In genomic region chr10:21523007-21523406, GRCh38 we compare ENCODE assay signal across 11 cellular contexts. TPM values are rescaled to one million over a fixed set of nuclear protein-coding genes. Genes with fewer than 3 reads are reported as not detected.
DNase-seq lines count a peak whose midpoint lies in the region; ATAC-seq and TF ChIP-seq lines count a peak whose summit lies in the region.
"Had no signal": no experiment of that assay in that cellular context is flagged by ENCODE, and none has a peak within 500 bp of the region (broad histone marks: within the 10 kb centered on the region; RNA-seq: fewer than 3 reads in every experiment).

No MANE protein-coding gene starts in this region.

- DNase-seq in DMS 273 (lab: John Stamatoyannopoulos, UW; ENCODE audit: unreplicated experiment) (peak; percentile 19), DMS 273 treated with DMSO at 0.1 percent for 48 hours (lab: John Stamatoyannopoulos, UW) (no peak), endodermal cell (peak; percentile 58), osteocyte (ENCODE audit: extremely low spot score, unreplicated experiment) (no peak), thyroid gland (no peak)
- DNase-seq: 8988T; activated CD4-positive, alpha-beta T cell treated with anti-CD3 and anti-CD28 coated beads for 4 hours; NCI-H187 treated with DMSO at 0.1 percent for 48 hours had no signal

- H3K9me3 ChIP-seq in Loucy (ENCODE audit: insufficient read depth, low read depth, low read length) (no peaks in the 10 kb centered on the region), endodermal cell (ENCODE audit: control insufficient read depth, low read length) (no peaks in the 10 kb centered on the region), thyroid gland (no peaks in the 10 kb centered on the region)

- H3F3A ChIP-seq in Loucy (ENCODE audit: low read depth) = 0 out of 2 replicates have a peak, but pooled peaks cover 11% of the 10 kb centered on the region

- H3K27me3 Mint-ChIP-seq in endodermal cell (ENCODE audit: insufficient read depth) = no peaks in the 10 kb centered on the region
- no peaks in the 10 kb centered on the region for H3K27me3 Mint-ChIP-seq in osteocyte (ENCODE audit: unreplicated experiment)

- ATAC-seq in HG03175 (IDR thresholded peaks at IDR 0.05; ENCODE audit: unreplicated experiment) (no peak), GM19452 (IDR thresholded peaks at IDR 0.05; ENCODE audit: unreplicated experiment) (no peak)

- no peak overlapping the region for H3K4me3 ChIP-seq in Loucy (ENCODE audit: low read length, poor library complexity, severe bottlenecking)
- H3K4me3 ChIP-seq in endodermal cell (ENCODE audit: low read length) = peak overlapping the region; percentile 99
- no peak overlapping the region for H3K4me3 ChIP-seq in thyroid gland (replicated peaks in 1 of 3)

- H3K9me2 ChIP-seq in Loucy (replicated peaks; ENCODE audit: low read depth, low read length) = no peaks in the 10 kb centered on the region

- H3K4me1 Mint-ChIP-seq in endodermal cell (peaks cover 51% of the 10 kb centered on the region), osteocyte (ENCODE audit: unreplicated experiment) (peaks cover 58% of the 10 kb centered on the region)

- H3K79me2 ChIP-seq in Loucy (ENCODE audit: insufficient read depth, low read length) = peaks cover 16% of the 10 kb centered on the region

- H3K36me3 Mint-ChIP-seq in endodermal cell (ENCODE audit: low read depth) = peaks cover 3% of the 10 kb centered on the region
- no peaks in the 10 kb centered on the region for H3K36me3 Mint-ChIP-seq in osteocyte (ENCODE audit: unreplicated experiment)

- H4K20me1 ChIP-seq in Loucy (ENCODE audit: insufficient read depth, low read length, poor library complexity, severe bottlenecking) = no peaks in the 10 kb centered on the region

- H3K4me3 Mint-ChIP-seq in endodermal cell (peak overlapping the region; percentile 78), osteocyte (ENCODE audit: unreplicated experiment) (no peak overlapping the region)

- peak overlapping the region; percentile 1; the same call in 1 of the 2 replicates for H2AFZ ChIP-seq in Loucy (ENCODE audit: low read length)

- TF ChIP-seq CTCF in Loucy (conservative IDR thresholded peaks at IDR 0.05; ENCODE audit: low read length) (no peak), endodermal cell (conservative IDR thresholded peaks at IDR 0.05) (peak; percentile 26), osteocyte (IDR thresholded peaks at IDR 0.05) (no peak), thyroid gland (IDR thresholded peaks at IDR 0.05) (no peak)

- H3K36me3 ChIP-seq in Loucy (ENCODE audit: insufficient read depth, low read length) (no peaks in the 10 kb centered on the region), endodermal cell (ENCODE audit: control insufficient read depth, insufficient read depth, low read length) (peaks cover 4% of the 10 kb centered on the region), thyroid gland (no peaks in the 10 kb centered on the region)

- H3K4me1 ChIP-seq in Loucy (ENCODE audit: insufficient read depth, low read length, poor library complexity, severe bottlenecking) (peaks cover 22% of the 10 kb centered on the region), endodermal cell (ENCODE audit: control insufficient read depth, insufficient read depth, low read length) (peaks cover 26% of the 10 kb centered on the region), thyroid gland (peaks cover 0 to 9% of the 10 kb centered on the region in 2 donors)

- H3K4me2 ChIP-seq in Loucy (ENCODE audit: low read depth, low read length, poor library complexity, severe bottlenecking) = peak overlapping the region; percentile 0

- 20 to 22% methylated on average over 1 of the region's 1 CpG for WGBS in endodermal cell (ENCODE audit: insufficient coverage in 1 of 2, insufficient read length in 1 of 2), 2 experiments
- 85 to 88% methylated on average over 1 of the region's 1 CpG for WGBS in thyroid gland, 2 donors

- H3K27me3 ChIP-seq in Loucy (ENCODE audit: insufficient read depth, low read length, poor library complexity, severe bottlenecking) (no peaks in the 10 kb centered on the region), endodermal cell (ENCODE audit: control insufficient read depth, insufficient read depth, low read length, poor library complexity, severe bottlenecking) (no peaks in the 10 kb centered on the region), thyroid gland (no peaks in the 10 kb centered on the region)

- peak overlapping the region; percentile 95 for H3K27ac Mint-ChIP-seq in endodermal cell
- H3K27ac Mint-ChIP-seq in osteocyte (ENCODE audit: unreplicated experiment) = peak overlapping the region; percentile 96

- no peaks in the 10 kb centered on the region for H3K9me3 Mint-ChIP-seq in endodermal cell
- H3K9me3 Mint-ChIP-seq in osteocyte (ENCODE audit: unreplicated experiment) = no peaks in the 10 kb centered on the region

- peak overlapping the region; percentile 96 for H3K27ac ChIP-seq in endodermal cell (ENCODE audit: low read depth, low read length)
- H3K27ac ChIP-seq in thyroid gland = peak overlapping the region in 1 of 3 donors; percentile 36

- peak overlapping the region; percentile 14 for H3K9ac ChIP-seq in Loucy (ENCODE audit: low read depth, low read length, poor library complexity, severe bottlenecking)
- peak overlapping the region; percentile 21 for H3K9ac ChIP-seq in endodermal cell (ENCODE audit: extremely low read depth, low read length, poor library complexity, severe bottlenecking)

- intact Hi-C loops in thyroid gland (cut with DNase I) = loop anchor here (10.0 kb wide), 1 partner anchor 802 kb away; the partner anchor contains the start of gene BMI1

- no peak for TF ChIP-seq POLR2A in thyroid gland (IDR thresholded peaks at IDR 0.05)

RNA-seq across cellular contexts. Expression of gene SKIDA1, which starts 2.5 kb away (rescaled TPM):
- total RNA-seq in endodermal cell (10 to 100 TPM in 1 of 2 donors, 1 to 10 TPM in 1; 6.4 to 12.0 TPM), osteocyte (4.3 and 4.9 TPM in 2 replicates), thyroid gland (1 to 10 TPM; 3.1 to 9.9 (median 7.1) TPM)
- 33.0 TPM for polyA plus RNA-seq in endodermal cell (2013, experiment 1 of 2)
- polyA plus RNA-seq in endodermal cell (2013, experiment 2 of 2) = 33.2 TPM

RNA-seq across cellular contexts. Expression of gene MLLT10, which starts 11.0 kb away (rescaled TPM):
- total RNA-seq in endodermal cell = 10 to 100 TPM; 55.8 to 62.9 TPM
- polyA plus RNA-seq in endodermal cell (2013, experiment 1 of 2) = 48.0 TPM
- 47.7 TPM for polyA plus RNA-seq in endodermal cell (2013, experiment 2 of 2)
- 43.9 and 56.5 TPM in 2 replicates for total RNA-seq in osteocyte
- total RNA-seq in thyroid gland = 100 to 1,000 TPM in 1 of 4 donors, 10 to 100 TPM in 3; 46.3 to 109 (median 57.7) TPM

Comparison
In these comparisons a context has a peak if more than half of its experiments do, and no peak if none do; other contexts are left out.
1. DNase-seq: peak in DMS 273 (single experiment) and endodermal cell (single experiment); none in DMS 273 treated with DMSO at 0.1 percent for 48 hours (single experiment), osteocyte (single experiment) and thyroid gland (0 of 2).